Comparison of ENCODE assay signal across 14 cellular contexts in genomic region chr14:21220874-21221477, GRCh38. TPM values are rescaled to one million over a fixed set of nuclear protein-coding genes. Genes with fewer than 3 reads are reported as not detected.
DNase-seq lines count a peak whose midpoint lies in the region; ATAC-seq, FAIRE-seq and TF ChIP-seq lines count a peak whose summit lies in the region.
"Had no signal": no experiment of that assay in that cellular context is flagged by ENCODE, and none has a peak within 500 bp of the region (broad histone marks: within the 10 kb centered on the region; RNA-seq: fewer than 3 reads in every experiment).

No MANE protein-coding gene starts in this region.

- no peak overlapping the region for H3K18ac ChIP-seq in IMR-90 (ENCODE audit: low read depth, low read length)

- dilution Hi-C loops in IMR-90 (cut with HindIII; ENCODE audit: low sequenced_read_pairs, unreplicated experiment): no loop called here

- no peaks in the 10 kb centered on the region for H3K9me3 ChIP-seq in CD8-positive, alpha-beta T cell (ENCODE audit: low read length)
- no peaks in the 10 kb centered on the region for H3K9me3 ChIP-seq in IMR-90 (ENCODE audit: control insufficient read depth, insufficient read depth, low read length)
- H3K9me3 ChIP-seq: Caco-2, left ventricle myocardium inferior, thoracic aorta had no signal

- H4K5ac ChIP-seq in IMR-90 (ENCODE audit: low read depth, low read length): no peak overlapping the region

- H2BK20ac ChIP-seq in IMR-90 (ENCODE audit: low read depth, low read length): no peak overlapping the region

- no peak overlapping the region for H2AK9ac ChIP-seq in IMR-90 (replicated peaks; ENCODE audit: low read depth, low read length, poor library complexity)

- H3K56ac ChIP-seq in IMR-90 (ENCODE audit: extremely low read depth, insufficient read depth, low read length): no peak overlapping the region

- H3K4ac ChIP-seq in IMR-90 (ENCODE audit: low read depth, low read length): no peak overlapping the region

- no peak overlapping the region for H3K14ac ChIP-seq in IMR-90 (replicated peaks; ENCODE audit: low read depth, low read length)

- no peak overlapping the region for H2BK120ac ChIP-seq in IMR-90 (ENCODE audit: low read depth, low read length)

- no peaks in the 10 kb centered on the region for H3K27me3 Mint-ChIP-seq in CD8-positive, alpha-beta T cell (ENCODE audit: low read depth)
- no peaks in the 10 kb centered on the region for H3K27me3 Mint-ChIP-seq in central memory CD8-positive, alpha-beta T cell
- no peaks in the 10 kb centered on the region for H3K27me3 Mint-ChIP-seq in neural crest cell (ENCODE audit: low read depth)

- no peaks in the 10 kb centered on the region for H3K27me3 ChIP-seq in CD8-positive, alpha-beta T cell (ENCODE audit: insufficient read depth, low read length)
- no peaks in the 10 kb centered on the region for H3K27me3 ChIP-seq in IMR-90 (ENCODE audit: control insufficient read depth, insufficient read depth, low read length)

- H3K4me2 ChIP-seq in IMR-90 (ENCODE audit: low read depth, low read length): no peak overlapping the region

- no peak overlapping the region for H4K8ac ChIP-seq in IMR-90 (ENCODE audit: low read depth in 2 of 2, low read length in 2 of 2)

- no peak overlapping the region for H3K23ac ChIP-seq in IMR-90 (ENCODE audit: low read depth, low read length)

- TF ChIP-seq CTCF in CD8-positive, alpha-beta T cell (IDR thresholded peaks at IDR 0.05): no peak
- TF ChIP-seq CTCF in IMR-90 (conservative IDR thresholded peaks at IDR 0.05; ENCODE audit: low read depth, low read length) (no peak), neural crest cell (conservative IDR thresholded peaks at IDR 0.05) (no peak), D721Med (IDR thresholded peaks at IDR 0.05; ENCODE audit: insufficient read depth, missing control alignments) (no peak)

- peaks cover 98% of the 10 kb centered on the region for H4K20me1 ChIP-seq in IMR-90 (ENCODE audit: insufficient read depth, low read length)

- no peak overlapping the region for H4K91ac ChIP-seq in IMR-90 (ENCODE audit: insufficient read depth, low read depth, low read length)

- no peaks in the 10 kb centered on the region for H3K9me3 Mint-ChIP-seq in CD8-positive, alpha-beta T cell
- no peaks in the 10 kb centered on the region for H3K9me3 Mint-ChIP-seq in central memory CD8-positive, alpha-beta T cell
- H3K9me3 Mint-ChIP-seq in neural crest cell: no peaks in the 10 kb centered on the region

- peaks cover 85% of the 10 kb centered on the region for H3K36me3 Mint-ChIP-seq in CD8-positive, alpha-beta T cell
- H3K36me3 Mint-ChIP-seq in central memory CD8-positive, alpha-beta T cell (ENCODE audit: insufficient read depth): peaks cover 82% of the 10 kb centered on the region
- peaks cover 32% of the 10 kb centered on the region for H3K36me3 Mint-ChIP-seq in neural crest cell (ENCODE audit: low read depth)

- TF ChIP-seq POLR2A in IMR-90 (IDR thresholded peaks at IDR 0.05; ENCODE audit: low read depth, low read length) (no peak), erythroblast (IDR thresholded peaks at IDR 0.05; ENCODE audit: low read length) (no peak)

- WGBS in IMR-90 (ENCODE audit: extremely low coverage in 2 of 2, insufficient read length in 1 of 2), 2 experiments: no CpG with 5 or more reads among the region's 9 CpGs

- no peak overlapping the region for H2AFZ ChIP-seq in IMR-90 (replicated peaks; ENCODE audit: low read length, poor library complexity)

- peaks cover 3 to 66% of the 10 kb centered on the region in 2 experiments; a peak in 3 of 4 replicates for H3K79me1 ChIP-seq in IMR-90 (ENCODE audit: low read depth in 1 of 2, low read length in 2 of 2)

- CTCF ChIA-PET in CD8-positive, alpha-beta T cell (lab: Charles Lee): interaction anchor here (1.0 kb wide), 1 partner anchor 33 kb away, joined by 3 read pairs; no protein-coding TSS in a partner anchor
- CTCF ChIA-PET in IMR-90 (lab: Yijun Ruan, JAX): no interaction called here

- POLR2A ChIA-PET in CD8-positive, alpha-beta T cell (lab: Charles Lee): no interaction called here
- POLR2A ChIA-PET in IMR-90 (lab: Charles Lee; ENCODE audit: unreplicated experiment): no interaction called here

- H2BK5ac ChIP-seq in IMR-90 (ENCODE audit: low read depth, low read length, poor library complexity, severe bottlenecking): no peak overlapping the region

- in situ Hi-C loops in IMR-90 (cut with MboI; ENCODE audit: low sequenced_read_pairs): no loop called here

- H3K36me3 ChIP-seq in CD8-positive, alpha-beta T cell (ENCODE audit: insufficient read depth, low read length): peaks cover 33% of the 10 kb centered on the region
- peaks cover 39% of the 10 kb centered on the region for H3K36me3 ChIP-seq in IMR-90 (ENCODE audit: control insufficient read depth, insufficient read depth, low read length)

- H3K9ac ChIP-seq in IMR-90 (ENCODE audit: low read depth, low read length): no peak overlapping the region

- H3K27ac ChIP-seq in CD8-positive, alpha-beta T cell (ENCODE audit: low read depth, low read length): no peak overlapping the region
- H3K27ac ChIP-seq in IMR-90 (ENCODE audit: insufficient read depth, low read length): no peak overlapping the region
- H3K27ac ChIP-seq: left ventricle myocardium inferior, RWPE1, skin epidermis, thoracic aorta had no signal

- intact Hi-C loops in CD8-positive, alpha-beta T cell (cut with DNase I, micrococcal nuclease): loop anchor here in 1 of 2 experiments (5.0 kb wide), 1 partner anchor 36 kb away; no protein-coding TSS in a partner anchor
- intact Hi-C loops in IMR-90 (cut with micrococcal nuclease): no loop called here

- no peak overlapping the region for H2AK5ac ChIP-seq in IMR-90 (ENCODE audit: low read depth, low read length)

- no peak for FAIRE-seq in D721Med (lab: Jason Lieb, UNC)
- FAIRE-seq: endometrium had no signal

- BruUV-seq in IMR-90 (replicated peaks; lab: Mats Ljungman, UMichigan): no TSS peak

- ATAC-seq in CD8-positive, alpha-beta T cell: peak; percentile 33
- ATAC-seq in IMR-90 (ENCODE audit: low read depth): no peak; the same call in 1 of the 2 replicates
- no peak for ATAC-seq in central memory CD8-positive, alpha-beta T cell (replicated peaks; ENCODE audit: extremely low read depth, poor library complexity, severe bottlenecking)

- peaks cover 72% of the 10 kb centered on the region for H3K4me1 Mint-ChIP-seq in CD8-positive, alpha-beta T cell (ENCODE audit: low read depth)
- H3K4me1 Mint-ChIP-seq in central memory CD8-positive, alpha-beta T cell: peaks cover 62% of the 10 kb centered on the region
- peaks cover 33% of the 10 kb centered on the region for H3K4me1 Mint-ChIP-seq in neural crest cell

- TF ChIP-seq RAD21 in IMR-90 (IDR thresholded peaks at IDR 0.05; ENCODE audit: low read length): no peak

- peak overlapping the region; percentile 27 for H3K4me3 Mint-ChIP-seq in CD8-positive, alpha-beta T cell
- peak overlapping the region; percentile 55 for H3K4me3 Mint-ChIP-seq in central memory CD8-positive, alpha-beta T cell
- H3K4me3 Mint-ChIP-seq in neural crest cell: peak overlapping the region; percentile 25

- peak overlapping the region; percentile 83 for H3K27ac Mint-ChIP-seq in CD8-positive, alpha-beta T cell
- peak overlapping the region; percentile 68 for H3K27ac Mint-ChIP-seq in central memory CD8-positive, alpha-beta T cell (ENCODE audit: low read depth)
- H3K27ac Mint-ChIP-seq in neural crest cell (ENCODE audit: unreplicated experiment): no peak overlapping the region

- H3K9me1 ChIP-seq in IMR-90 (ENCODE audit: insufficient read depth, low read length): no peaks in the 10 kb centered on the region; the same call in 1 of the 2 replicates

- H3K4me1 ChIP-seq in CD8-positive, alpha-beta T cell (ENCODE audit: insufficient read depth, low read length): peaks cover 46% of the 10 kb centered on the region
- H3K4me1 ChIP-seq in IMR-90 (ENCODE audit: control insufficient read depth, insufficient read depth, low read length): peaks cover 16% of the 10 kb centered on the region

- no peak for DNase-seq in CD8-positive, alpha-beta T cell
- DNase-seq in IMR-90 (peak; percentile 16), neural crest cell (ENCODE audit: low read depth, low spot score) (no peak), erythroblast (lab: John Stamatoyannopoulos, UW) (no peak), D721Med (ENCODE audit: insufficient read length, low spot score) (no peak), NCI-H2227 treated with DMSO at 0.1 percent for 48 hours (lab: John Stamatoyannopoulos, UW) (no peak)
- no peak for DNase-seq in central memory CD8-positive, alpha-beta T cell (ENCODE audit: low spot score in 2 of 2)
- DNase-seq: Caco-2, left ventricle myocardium inferior, NCI-H526 had no signal

- H2BK15ac ChIP-seq in IMR-90 (ENCODE audit: low read depth, low read length): no peak overlapping the region

- H3K4me3 ChIP-seq in CD8-positive, alpha-beta T cell (ENCODE audit: low read depth, low read length): no peak overlapping the region
- no peak overlapping the region for H3K4me3 ChIP-seq in IMR-90 (ENCODE audit: insufficient read depth, low read depth, low read length)
- H3K4me3 ChIP-seq: left ventricle myocardium inferior, skin epidermis, thoracic aorta had no signal

TF ChIP-seq in IMR-90, 13 proteins besides CTCF, POLR2A, EP300 and RAD21 (continues in another document):
- TF ChIP-seq CHD1 (IDR thresholded peaks at IDR 0.05; ENCODE audit: low read depth, low read length) (no peak), MAFK (IDR thresholded peaks at IDR 0.05; ENCODE audit: low read depth, low read length) (no peak), SMC3 (IDR thresholded peaks at IDR 0.05; ENCODE audit: low read depth, low read length) (no peak), NFE2L2 (IDR thresholded peaks at IDR 0.05; ENCODE audit: low read depth, low read length) (no peak), BHLHE40 (IDR thresholded peaks at IDR 0.05; ENCODE audit: low read depth, low read length) (no peak), RFX5 (IDR thresholded peaks at IDR 0.05; ENCODE audit: low read depth, low read length) (no peak), MAZ (IDR thresholded peaks at IDR 0.05; ENCODE audit: borderline replicate concordance, low read depth, low read length) (no peak), RCOR1 (IDR thresholded peaks at IDR 0.05; ENCODE audit: insufficient replicate concordance, low read length) (no peak), CEBPB (IDR thresholded peaks at IDR 0.05; ENCODE audit: low read depth, low read length) (no peak)

RNA-seq across cellular contexts. Expression of gene HNRNPC, which starts 48.3 kb away (rescaled TPM):
- total RNA-seq in CD8-positive, alpha-beta T cell: 100 to 1,000 TPM; 621 to 624 TPM
- total RNA-seq in IMR-90 (2012; rRNA removed) (308 and 548 TPM in 2 replicates), neural crest cell (993 and 1,012 TPM in 2 replicates)
- polyA plus RNA-seq in IMR-90 (2012; rRNA removed): 366 and 615 TPM in 2 replicates
- polyA plus RNA-seq in IMR-90 (2012; cell fraction: cytosol; rRNA removed): 170 and 542 TPM in 2 replicates
- 75.4 and 293 TPM in 2 replicates for polyA plus RNA-seq in IMR-90 (2012; cell fraction: nucleus; rRNA removed; ENCODE audit: low replicate concordance)

RNA-seq across cellular contexts. Expression of gene RPGRIP1, which starts 58.9 kb away (rescaled TPM):
- total RNA-seq in CD8-positive, alpha-beta T cell: not detected
- not detected in 2 replicates for total RNA-seq in IMR-90 (2012; rRNA removed)
- not detected in 2 replicates for polyA plus RNA-seq in IMR-90 (2012; rRNA removed)
- not detected in 2 replicates for polyA plus RNA-seq in IMR-90 (2012; cell fraction: cytosol; rRNA removed)
- not detected in 2 replicates for polyA plus RNA-seq in IMR-90 (2012; cell fraction: nucleus; rRNA removed; ENCODE audit: low replicate concordance)
- not detected in 2 replicates for total RNA-seq in neural crest cell
- total RNA-seq: Caco-2, thoracic aorta had no signal
